8 cellular contexts compared by ENCODE assay signal in genomic region chr10:18400201-18400910, GRCh38.
A peak's percentile ranks its signal among the peaks of the same experiment; 100 is the strongest.
DNase-seq lines count a peak whose midpoint lies in the region; ATAC-seq and TF ChIP-seq lines count a peak whose summit lies in the region.

No MANE protein-coding gene starts in this region.

- no peaks in the 10 kb centered on the region for H3K4me1 ChIP-seq in prostate gland (replicated peaks)

- TF ChIP-seq CTCF in GM13977 (IDR thresholded peaks at IDR 0.05; ENCODE audit: extremely low read depth, insufficient read depth, missing control alignments) (no peak), epithelial cell of proximal tubule (conservative IDR thresholded peaks at IDR 0.05; ENCODE audit: low read depth, low read length) (no peak), prostate gland (IDR thresholded peaks at IDR 0.05) (no peak)

- peak overlapping the region; percentile 41 for H3K4me3 ChIP-seq in epithelial cell of proximal tubule (ENCODE audit: low read depth, low read length)
- H3K4me3 ChIP-seq in prostate gland = peak overlapping the region; percentile 20 to 27

- H3K36me3 ChIP-seq in prostate gland = no peaks in the 10 kb centered on the region

- WGBS in prostate gland = 7% methylated on average over 18 of the region's 18 CpGs

- H3K27me3 ChIP-seq in prostate gland (replicated peaks; ENCODE audit: insufficient read depth) = no peaks in the 10 kb centered on the region

- in situ Hi-C loops in GM13977 (cut with MboI; ENCODE audit: low pct_unique_long_range_greater_than_20kb, low sequenced_read_pairs, unreplicated experiment) = no loop called here

- no peak for TF ChIP-seq POLR2A in prostate gland (IDR thresholded peaks at IDR 0.05)

- H3K27ac ChIP-seq in prostate gland = no peak overlapping the region

- H3K9me3 ChIP-seq in prostate gland = no peaks in the 10 kb centered on the region

- DNase-seq in GM13977 (ENCODE audit: low spot score) (peak; percentile 13), NCI-H774 (lab: John Stamatoyannopoulos, UW) (peak; percentile 13), epithelial cell of proximal tubule (ENCODE audit: low read depth) (no peak), prostate gland (ENCODE audit: low spot score) (no peak), AML-193 (lab: John Stamatoyannopoulos, UW) (no peak), NCI-H2029 (lab: John Stamatoyannopoulos, UW) (no peak), activated gamma-delta T cell treated with Interleukin-2 at 50 U/mL for 16 hours (no peak)

- intact Hi-C loops in prostate gland (cut with DNase I) = no loop called here

- peak; percentile 55 for ATAC-seq in GM21737 (IDR thresholded peaks at IDR 0.05; ENCODE audit: unreplicated experiment)

Comparison
In these comparisons a context has a peak if more than half of its experiments do, and no peak if none do; other contexts are left out.
1. DNase-seq: peak in GM13977 (single experiment) and NCI-H774 (single experiment); none in epithelial cell of proximal tubule (single experiment), prostate gland (single experiment), AML-193 (0 of 2), NCI-H2029 (single experiment) and activated gamma-delta T cell treated with Interleukin-2 at 50 U/mL for 16 hours (single experiment).